Comparison of ENCODE assay signal across 8 cellular contexts in genomic region chr12:43806737-43807072, GRCh38. TPM values are rescaled to one million over a fixed set of nuclear protein-coding genes. Genes with fewer than 3 reads are reported as not detected.
DNase-seq lines count a peak whose midpoint lies in the region; ATAC-seq, FAIRE-seq and TF ChIP-seq lines count a peak whose summit lies in the region.

No MANE protein-coding gene starts in this region.

- peaks cover 38% of the 10 kb centered on the region for H3K4me1 Mint-ChIP-seq in activated CD4-positive, alpha-beta T cell treated with anti-CD3 and anti-CD28 coated beads, Interleukin-2, amount 10 ng/mL, durations not matched to agents 7 days and 5 days
- peaks cover 55% of the 10 kb centered on the region for H3K4me1 Mint-ChIP-seq in activated naive CD8-positive, alpha-beta T cell (ENCODE audit: low read depth)

- dilution Hi-C loops in keratinocyte (cut with MboI; ENCODE audit: extremely low pct_ligation_motif_present, low sequenced_read_pairs), result no loop called here

- no peak for FAIRE-seq in keratinocyte (lab: Jason Lieb, UNC)

- DNase-seq in activated CD4-positive, alpha-beta T cell treated with anti-CD3 and anti-CD28 coated beads, Interleukin-2, amount 10 ng/mL, durations not matched to agents 7 days and 5 days, result no peak
- DNase-seq in activated CD4-positive, alpha-beta T cell treated with anti-CD3 and anti-CD28 coated beads, Interleukin-2, amount 50 U/mL, for 1 hour, result no peak
- no peak for DNase-seq in keratinocyte (ENCODE audit: low read depth, low spot score)
- no peak for DNase-seq in thoracic aorta (ENCODE audit: low spot score)

- H3K36me3 Mint-ChIP-seq in activated CD4-positive, alpha-beta T cell treated with anti-CD3 and anti-CD28 coated beads, Interleukin-2, amount 10 ng/mL, durations not matched to agents 7 days and 5 days (ENCODE audit: low read depth), result peaks cover 14% of the 10 kb centered on the region
- H3K36me3 Mint-ChIP-seq in activated naive CD8-positive, alpha-beta T cell, result peaks cover 6% of the 10 kb centered on the region

- H3K9me3 ChIP-seq in keratinocyte (ENCODE audit: control insufficient read depth, low read depth, low read length) (no peaks in the 10 kb centered on the region), thoracic aorta (no peaks in the 10 kb centered on the region)

- peaks cover 4% of the 10 kb centered on the region for H3K27me3 Mint-ChIP-seq in activated CD4-positive, alpha-beta T cell treated with anti-CD3 and anti-CD28 coated beads, Interleukin-2, amount 10 ng/mL, durations not matched to agents 7 days and 5 days
- no peaks in the 10 kb centered on the region for H3K27me3 Mint-ChIP-seq in activated naive CD8-positive, alpha-beta T cell

- H4K20me1 ChIP-seq in keratinocyte (ENCODE audit: control insufficient read depth, extremely low read depth, insufficient read depth, low read length), result peaks cover 5% of the 10 kb centered on the region

- H2AFZ ChIP-seq in keratinocyte (ENCODE audit: control insufficient read depth, low read length), result peak overlapping the region; percentile 91

- H3K36me3 ChIP-seq in keratinocyte (ENCODE audit: control insufficient read depth in 2 of 2, extremely low read depth in 1 of 2, insufficient read depth in 2 of 2, low read length in 2 of 2) (peaks cover 2 to 6% of the 10 kb centered on the region in 2 experiments), thoracic aorta (peaks cover 2% of the 10 kb centered on the region)

- H3K9me3 Mint-ChIP-seq in activated CD4-positive, alpha-beta T cell treated with anti-CD3 and anti-CD28 coated beads, Interleukin-2, amount 10 ng/mL, durations not matched to agents 7 days and 5 days, result no peaks in the 10 kb centered on the region
- H3K9me3 Mint-ChIP-seq in activated naive CD8-positive, alpha-beta T cell (ENCODE audit: low read depth), result no peaks in the 10 kb centered on the region

- peak overlapping the region; percentile 93 for H3K27ac ChIP-seq in keratinocyte (ENCODE audit: control insufficient read depth, insufficient read depth, low read length)
- H3K27ac ChIP-seq in thoracic aorta, result peak overlapping the region; percentile 98

- no peaks in the 10 kb centered on the region for H3K9me1 ChIP-seq in keratinocyte (ENCODE audit: control insufficient read depth, extremely low read depth, insufficient read depth, low read length)

- peak; percentile 19 for ATAC-seq in thoracic aorta (ENCODE audit: insufficient number of reproducible peaks, low FRiP score, low read depth)
- ATAC-seq in GM21360 (IDR thresholded peaks at IDR 0.05; ENCODE audit: unreplicated experiment), result no peak
- ATAC-seq in GM18909 (IDR thresholded peaks at IDR 0.05; ENCODE audit: poor library complexity, unreplicated experiment), result no peak
- ATAC-seq in GM21367 (IDR thresholded peaks at IDR 0.05; ENCODE audit: unreplicated experiment), result no peak

- H3K4me3 Mint-ChIP-seq in activated CD4-positive, alpha-beta T cell treated with anti-CD3 and anti-CD28 coated beads, Interleukin-2, amount 10 ng/mL, durations not matched to agents 7 days and 5 days, result peak overlapping the region; percentile 99
- H3K4me3 Mint-ChIP-seq in activated naive CD8-positive, alpha-beta T cell, result peak overlapping the region; percentile 100

- peaks cover 33% of the 10 kb centered on the region for H3K79me2 ChIP-seq in keratinocyte (ENCODE audit: control insufficient read depth, insufficient read depth, low read length)

- CTCF ChIA-PET in activated CD4-positive, alpha-beta T cell treated with anti-CD3 and anti-CD28 coated beads, Interleukin-2, amount 10 ng/mL, durations not matched to agents 7 days and 5 days (lab: Charles Lee), result interaction anchor here (0.6 to 1.4 kb wide), 8 partner anchors 10 to 40 kb away, joined by 3 to 4 read pairs (median 3); no protein-coding TSS in a partner anchor

- H3K4me2 ChIP-seq in keratinocyte (ENCODE audit: control insufficient read depth, extremely low read depth, insufficient read depth, low read depth, low read length), result peak overlapping the region; percentile 67

- H3K27me3 ChIP-seq in keratinocyte (ENCODE audit: control insufficient read depth, extremely low read depth, insufficient read depth, low read length) (no peaks in the 10 kb centered on the region), thoracic aorta (replicated peaks; ENCODE audit: insufficient read depth) (no peaks in the 10 kb centered on the region)

- TF ChIP-seq CTCF in keratinocyte (optimal IDR thresholded peaks at IDR 0.05 in 1 of 3, IDR thresholded peaks at IDR 0.05 in 1 of 3, conservative IDR thresholded peaks at IDR 0.05 in 1 of 3; ENCODE audit: extremely low read depth in 1 of 3, insufficient read depth in 2 of 3, low read length in 3 of 3), result no peak
- no peak for TF ChIP-seq CTCF in thoracic aorta (IDR thresholded peaks at IDR 0.05)

- H3K27ac Mint-ChIP-seq in activated CD4-positive, alpha-beta T cell treated with anti-CD3 and anti-CD28 coated beads, Interleukin-2, amount 10 ng/mL, durations not matched to agents 7 days and 5 days, result peak overlapping the region; percentile 100
- peak overlapping the region; percentile 100 for H3K27ac Mint-ChIP-seq in activated naive CD8-positive, alpha-beta T cell

- peak overlapping the region; percentile 99 to 100 (median 99) for H3K4me3 ChIP-seq in keratinocyte (ENCODE audit: control insufficient read depth in 2 of 3, extremely low read depth in 1 of 3, insufficient read depth in 2 of 3, low read depth in 1 of 3, low read length in 3 of 3)
- peak overlapping the region; percentile 98 for H3K4me3 ChIP-seq in thoracic aorta

- H3K4me1 ChIP-seq in keratinocyte (ENCODE audit: control insufficient read depth, extremely low read depth, insufficient read depth, low read length), result peaks cover 22% of the 10 kb centered on the region
- H3K4me1 ChIP-seq in thoracic aorta (ENCODE audit: control insufficient read depth in 1 of 2, low read depth in 2 of 2), result peaks cover 18 to 30% of the 10 kb centered on the region in 2 donors

- POLR2A ChIA-PET in activated CD4-positive, alpha-beta T cell treated with anti-CD3 and anti-CD28 coated beads, Interleukin-2, amount 10 ng/mL, durations not matched to agents 7 days and 5 days (lab: Charles Lee), result interaction anchor here (1.0 to 1.8 kb wide), 3 partner anchors 26 to 76 kb away, joined by 3 to 4 read pairs (median 4); partner anchors contain the start of genes IRAK4 and PUS7L

- H3K9ac ChIP-seq in keratinocyte (ENCODE audit: control insufficient read depth, extremely low read depth, insufficient read depth, low read length), result peak overlapping the region; percentile 96

RNA-seq across cellular contexts. Expression of gene TWF1, which starts 0.6 kb away (rescaled TPM):
- total RNA-seq in activated CD4-positive, alpha-beta T cell treated with anti-CD3 and anti-CD28 coated beads, Interleukin-2, amount 10 ng/mL, durations not matched to agents 7 days and 5 days, result 10 to 100 TPM; 24.0 to 31.5 TPM
- polyA plus RNA-seq in keratinocyte, result 81.4 to 167 TPM (median 96.2 TPM) in 3 replicates
- 139 TPM for polyA plus RNA-seq in keratinocyte (2011; ENCODE audit: low read depth)
- polyA plus RNA-seq in keratinocyte (2011; cell fraction: cytosol; rRNA removed), result 85.2 and 182 TPM in 2 replicates
- 45.1 and 50.5 TPM in 2 replicates for polyA plus RNA-seq in keratinocyte (2011; cell fraction: nucleus; rRNA removed)
- 63.1 and 94.4 TPM in 2 replicates for polyA plus RNA-seq in keratinocyte (2012; ENCODE audit: low replicate concordance)
- 12.9 to 112 TPM (median 49.8 TPM) in 3 replicates for polyA minus RNA-seq in keratinocyte
- polyA minus RNA-seq in keratinocyte (2011; cell fraction: cytosol; rRNA and poly(A)+ RNA removed), result 121 TPM
- polyA minus RNA-seq in keratinocyte (2011; cell fraction: nucleus; rRNA and poly(A)+ RNA removed), result 19.5 and 37.6 TPM in 2 replicates
- 100 to 1,000 TPM in 1 of 2 donors, 10 to 100 TPM in 1; 70.8 to 108 TPM for total RNA-seq in thoracic aorta

RNA-seq across cellular contexts. Expression of gene TMEM117, which starts 29.2 kb away (rescaled TPM):
- total RNA-seq in activated CD4-positive, alpha-beta T cell treated with anti-CD3 and anti-CD28 coated beads, Interleukin-2, amount 10 ng/mL, durations not matched to agents 7 days and 5 days, result under 1 TPM; 0.77 to 0.79 TPM
- 4.9 to 8.5 TPM (median 7.4 TPM) in 3 replicates for polyA plus RNA-seq in keratinocyte
- polyA plus RNA-seq in keratinocyte (2011; ENCODE audit: low read depth), result 12.9 TPM
- 4.9 and 8.9 TPM in 2 replicates for polyA plus RNA-seq in keratinocyte (2011; cell fraction: cytosol; rRNA removed)
- 11.9 and 15.2 TPM in 2 replicates for polyA plus RNA-seq in keratinocyte (2011; cell fraction: nucleus; rRNA removed)
- 5.4 and 13.9 TPM in 2 replicates for polyA plus RNA-seq in keratinocyte (2012; ENCODE audit: low replicate concordance)
- polyA minus RNA-seq in keratinocyte, result 1.9 to 6.2 TPM (median 5.3 TPM) in 3 replicates
- 4.2 TPM for polyA minus RNA-seq in keratinocyte (2011; cell fraction: cytosol; rRNA and poly(A)+ RNA removed)
- 15.6 and 19.9 TPM in 2 replicates for polyA minus RNA-seq in keratinocyte (2011; cell fraction: nucleus; rRNA and poly(A)+ RNA removed)
- total RNA-seq in thoracic aorta, result 10 to 100 TPM in 1 of 2 donors, 1 to 10 TPM in 1; 7.3 to 30.8 TPM

RNA-seq across cellular contexts. Expression of gene IRAK4, which starts 48.0 kb away (rescaled TPM):
- 10 to 100 TPM; 39.0 to 41.4 TPM for total RNA-seq in activated CD4-positive, alpha-beta T cell treated with anti-CD3 and anti-CD28 coated beads, Interleukin-2, amount 10 ng/mL, durations not matched to agents 7 days and 5 days
- polyA plus RNA-seq in keratinocyte, result 8.7 to 13.9 TPM (median 10.8 TPM) in 3 replicates
- 6.4 TPM for polyA plus RNA-seq in keratinocyte (2011; ENCODE audit: low read depth)
- 5.2 and 9.7 TPM in 2 replicates for polyA plus RNA-seq in keratinocyte (2011; cell fraction: cytosol; rRNA removed)
- 13.7 and 16.6 TPM in 2 replicates for polyA plus RNA-seq in keratinocyte (2011; cell fraction: nucleus; rRNA removed)
- polyA plus RNA-seq in keratinocyte (2012; ENCODE audit: low replicate concordance), result 6.3 and 9.0 TPM in 2 replicates
- polyA minus RNA-seq in keratinocyte, result 3.1 to 17.5 TPM (median 7.1 TPM) in 3 replicates
- 10.0 TPM for polyA minus RNA-seq in keratinocyte (2011; cell fraction: cytosol; rRNA and poly(A)+ RNA removed)
- 5.0 and 11.7 TPM in 2 replicates for polyA minus RNA-seq in keratinocyte (2011; cell fraction: nucleus; rRNA and poly(A)+ RNA removed)
- total RNA-seq in thoracic aorta, result 10 to 100 TPM; 38.4 to 68.8 TPM

RNA-seq across cellular contexts. Expression of gene PUS7L, which starts 48.1 kb away (rescaled TPM):
- total RNA-seq in activated CD4-positive, alpha-beta T cell treated with anti-CD3 and anti-CD28 coated beads, Interleukin-2, amount 10 ng/mL, durations not matched to agents 7 days and 5 days, result 10 to 100 TPM; 17.4 to 22.4 TPM
- polyA plus RNA-seq in keratinocyte, result 7.4 to 10.8 TPM (median 7.9 TPM) in 3 replicates
- polyA plus RNA-seq in keratinocyte (2011; ENCODE audit: low read depth), result 5.2 TPM
- 3.2 and 7.5 TPM in 2 replicates for polyA plus RNA-seq in keratinocyte (2011; cell fraction: cytosol; rRNA removed)
- 6.6 and 9.1 TPM in 2 replicates for polyA plus RNA-seq in keratinocyte (2011; cell fraction: nucleus; rRNA removed)
- 3.1 and 6.9 TPM in 2 replicates for polyA plus RNA-seq in keratinocyte (2012; ENCODE audit: low replicate concordance)
- polyA minus RNA-seq in keratinocyte, result 2.3 to 27.3 TPM (median 12.8 TPM) in 3 replicates
- polyA minus RNA-seq in keratinocyte (2011; cell fraction: cytosol; rRNA and poly(A)+ RNA removed), result 6.5 TPM
- 9.0 and 20.4 TPM in 2 replicates for polyA minus RNA-seq in keratinocyte (2011; cell fraction: nucleus; rRNA and poly(A)+ RNA removed)
- total RNA-seq in thoracic aorta, result 1 to 10 TPM; 7.6 to 8.9 TPM

Comparison
In these comparisons a context has a peak if more than half of its experiments do, and no peak if none do; other contexts are left out.
1. RNA of gene TMEM117, which starts 29.2 kb away (total RNA-seq): 7.3 to 30.8 TPM in thoracic aorta; 0.77 to 0.79 TPM in activated CD4-positive, alpha-beta T cell treated with anti-CD3 and anti-CD28 coated beads, Interleukin-2, amount 10 ng/mL, durations not matched to agents 7 days and 5 days; every median in the first group is over 4 times any median in the second.